In the genomic region with DNA sequence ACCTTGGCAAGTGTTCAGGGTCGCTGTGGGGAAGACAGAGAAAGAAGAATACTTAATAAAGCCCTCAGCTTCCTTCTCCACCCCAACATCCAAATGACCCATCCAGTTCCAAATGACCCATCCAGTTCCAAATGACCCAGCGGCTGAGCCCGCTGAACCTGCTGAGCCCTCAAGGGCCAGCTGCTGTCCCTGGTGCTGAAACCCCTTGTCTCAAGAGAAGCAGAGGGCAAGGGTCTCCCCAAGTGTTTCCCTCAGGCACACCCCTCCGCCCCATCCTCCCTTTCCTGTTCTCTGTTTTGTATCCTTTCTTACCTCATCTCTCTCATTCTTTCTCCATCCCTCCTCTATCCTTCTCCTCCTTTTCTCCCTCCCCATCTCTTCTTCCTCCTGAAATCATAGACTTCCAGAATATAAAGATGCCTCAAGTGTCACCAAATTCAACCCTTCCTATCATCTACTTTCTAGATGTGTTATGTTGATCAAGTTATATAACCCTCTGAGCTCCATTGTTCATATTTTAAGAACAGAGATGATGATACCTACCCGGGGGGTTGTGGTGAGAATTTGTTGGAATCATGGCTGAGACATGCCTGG, we compare ENCODE assay signal across 1 cellular context.
TF ChIP-seq lines count a peak whose summit lies in the region.

No MANE protein-coding gene starts in this region.

TF ChIP-seq in HepG2, 621 proteins besides CTCF, POLR2A, EP300 and RAD21 (continued from another document):
- TF ChIP-seq ZNF598 (CRISPR knock-in tag; IDR thresholded peaks at IDR 0.05; ENCODE audit: borderline replicate concordance) (no peak), TP53 (CRISPR knock-in tag; conservative IDR thresholded peaks at IDR 0.05) (no peak), RNF2 (conservative IDR thresholded peaks at IDR 0.05; ENCODE audit: low read depth) (no peak), ZNF557 (CRISPR knock-in tag; IDR thresholded peaks at IDR 0.05) (0 out of 2 replicates have a peak, but pooled peaks have one; percentile 77), SRF (IDR thresholded peaks at IDR 0.05; ENCODE audit: low read depth, low read length) (no peak), ZNF232 (CRISPR knock-in tag; IDR thresholded peaks at IDR 0.05; ENCODE audit: borderline replicate concordance) (0 out of 2 replicates have a peak, but pooled peaks have one; percentile 31), MIER2 (CRISPR knock-in tag; IDR thresholded peaks at IDR 0.05) (peak; percentile 96), ZNF292 (CRISPR knock-in tag; IDR thresholded peaks at IDR 0.05; ENCODE audit: borderline replicate concordance, low read depth) (no peak), ZFP37 (CRISPR knock-in tag; IDR thresholded peaks at IDR 0.05; ENCODE audit: borderline replicate concordance) (0 out of 2 replicates have a peak, but pooled peaks have one; percentile 35), WIZ (CRISPR knock-in tag; IDR thresholded peaks at IDR 0.05) (peak; percentile 51; the same call in 1 of the 2 replicates), BORCS8-MEF2B (CRISPR knock-in tag; IDR thresholded peaks at IDR 0.05) (no peak), TGIF2 (CRISPR knock-in tag; IDR thresholded peaks at IDR 0.05) (0 out of 2 replicates have a peak, but pooled peaks have one; percentile 19), TCF7L2 (IDR thresholded peaks at IDR 0.05; ENCODE audit: low read depth, low read length) (no peak), U2AF2 (IDR thresholded peaks at IDR 0.05; ENCODE audit: low read depth, low read length) (no peak), EHMT2 (IDR thresholded peaks at IDR 0.05; ENCODE audit: borderline replicate concordance, low read depth, low read length) (peak; percentile 92), IRX3 (CRISPR knock-in tag; IDR thresholded peaks at IDR 0.05; ENCODE audit: borderline replicate concordance, low read depth) (no peak), ZSCAN9 (CRISPR knock-in tag; IDR thresholded peaks at IDR 0.05; ENCODE audit: borderline replicate concordance) (0 out of 2 replicates have a peak, but pooled peaks have one; percentile 30), FIP1L1 (IDR thresholded peaks at IDR 0.05; ENCODE audit: borderline replicate concordance, insufficient read depth, low read depth, low read length) (no peak), HMG20B (CRISPR knock-in tag; conservative IDR thresholded peaks at IDR 0.05) (no peak), SALL1 (CRISPR knock-in tag; IDR thresholded peaks at IDR 0.05) (peak; percentile 46), HNRNPL (IDR thresholded peaks at IDR 0.05; ENCODE audit: low read depth, low read length) (no peak), ZNF674 (CRISPR knock-in tag; IDR thresholded peaks at IDR 0.05; ENCODE audit: low read depth) (no peak), ZNF180 (CRISPR knock-in tag; IDR thresholded peaks at IDR 0.05; ENCODE audit: borderline replicate concordance, low read depth) (no peak)
- TF ChIP-seq, protein P1, sequence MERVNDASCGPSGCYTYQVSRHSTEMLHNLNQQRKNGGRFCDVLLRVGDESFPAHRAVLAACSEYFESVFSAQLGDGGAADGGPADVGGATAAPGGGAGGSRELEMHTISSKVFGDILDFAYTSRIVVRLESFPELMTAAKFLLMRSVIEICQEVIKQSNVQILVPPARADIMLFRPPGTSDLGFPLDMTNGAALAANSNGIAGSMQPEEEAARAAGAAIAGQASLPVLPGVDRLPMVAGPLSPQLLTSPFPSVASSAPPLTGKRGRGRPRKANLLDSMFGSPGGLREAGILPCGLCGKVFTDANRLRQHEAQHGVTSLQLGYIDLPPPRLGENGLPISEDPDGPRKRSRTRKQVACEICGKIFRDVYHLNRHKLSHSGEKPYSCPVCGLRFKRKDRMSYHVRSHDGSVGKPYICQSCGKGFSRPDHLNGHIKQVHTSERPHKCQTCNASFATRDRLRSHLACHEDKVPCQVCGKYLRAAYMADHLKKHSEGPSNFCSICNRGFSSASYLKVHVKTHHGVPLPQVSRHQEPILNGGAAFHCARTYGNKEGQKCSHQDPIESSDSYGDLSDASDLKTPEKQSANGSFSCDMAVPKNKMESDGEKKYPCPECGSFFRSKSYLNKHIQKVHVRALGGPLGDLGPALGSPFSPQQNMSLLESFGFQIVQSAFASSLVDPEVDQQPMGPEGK (CRISPR knock-in tag; IDR thresholded peaks at IDR 0.05), result no peak
- TF ChIP-seq, protein P2, sequence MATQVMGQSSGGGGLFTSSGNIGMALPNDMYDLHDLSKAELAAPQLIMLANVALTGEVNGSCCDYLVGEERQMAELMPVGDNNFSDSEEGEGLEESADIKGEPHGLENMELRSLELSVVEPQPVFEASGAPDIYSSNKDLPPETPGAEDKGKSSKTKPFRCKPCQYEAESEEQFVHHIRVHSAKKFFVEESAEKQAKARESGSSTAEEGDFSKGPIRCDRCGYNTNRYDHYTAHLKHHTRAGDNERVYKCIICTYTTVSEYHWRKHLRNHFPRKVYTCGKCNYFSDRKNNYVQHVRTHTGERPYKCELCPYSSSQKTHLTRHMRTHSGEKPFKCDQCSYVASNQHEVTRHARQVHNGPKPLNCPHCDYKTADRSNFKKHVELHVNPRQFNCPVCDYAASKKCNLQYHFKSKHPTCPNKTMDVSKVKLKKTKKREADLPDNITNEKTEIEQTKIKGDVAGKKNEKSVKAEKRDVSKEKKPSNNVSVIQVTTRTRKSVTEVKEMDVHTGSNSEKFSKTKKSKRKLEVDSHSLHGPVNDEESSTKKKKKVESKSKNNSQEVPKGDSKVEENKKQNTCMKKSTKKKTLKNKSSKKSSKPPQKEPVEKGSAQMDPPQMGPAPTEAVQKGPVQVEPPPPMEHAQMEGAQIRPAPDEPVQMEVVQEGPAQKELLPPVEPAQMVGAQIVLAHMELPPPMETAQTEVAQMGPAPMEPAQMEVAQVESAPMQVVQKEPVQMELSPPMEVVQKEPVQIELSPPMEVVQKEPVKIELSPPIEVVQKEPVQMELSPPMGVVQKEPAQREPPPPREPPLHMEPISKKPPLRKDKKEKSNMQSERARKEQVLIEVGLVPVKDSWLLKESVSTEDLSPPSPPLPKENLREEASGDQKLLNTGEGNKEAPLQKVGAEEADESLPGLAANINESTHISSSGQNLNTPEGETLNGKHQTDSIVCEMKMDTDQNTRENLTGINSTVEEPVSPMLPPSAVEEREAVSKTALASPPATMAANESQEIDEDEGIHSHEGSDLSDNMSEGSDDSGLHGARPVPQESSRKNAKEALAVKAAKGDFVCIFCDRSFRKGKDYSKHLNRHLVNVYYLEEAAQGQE (IDR thresholded peaks at IDR 0.05; ENCODE audit: borderline replicate concordance in 1 of 2, low read depth in 1 of 2, low read length in 2 of 2), result peak; percentile 88 to 96
- TF ChIP-seq, protein P3, sequence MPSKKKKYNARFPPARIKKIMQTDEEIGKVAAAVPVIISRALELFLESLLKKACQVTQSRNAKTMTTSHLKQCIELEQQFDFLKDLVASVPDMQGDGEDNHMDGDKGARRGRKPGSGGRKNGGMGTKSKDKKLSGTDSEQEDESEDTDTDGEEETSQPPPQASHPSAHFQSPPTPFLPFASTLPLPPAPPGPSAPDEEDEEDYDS (CRISPR knock-in tag; IDR thresholded peaks at IDR 0.05), result no peak
